ENCODE assay signal across 29 cellular contexts in the genomic region with DNA sequence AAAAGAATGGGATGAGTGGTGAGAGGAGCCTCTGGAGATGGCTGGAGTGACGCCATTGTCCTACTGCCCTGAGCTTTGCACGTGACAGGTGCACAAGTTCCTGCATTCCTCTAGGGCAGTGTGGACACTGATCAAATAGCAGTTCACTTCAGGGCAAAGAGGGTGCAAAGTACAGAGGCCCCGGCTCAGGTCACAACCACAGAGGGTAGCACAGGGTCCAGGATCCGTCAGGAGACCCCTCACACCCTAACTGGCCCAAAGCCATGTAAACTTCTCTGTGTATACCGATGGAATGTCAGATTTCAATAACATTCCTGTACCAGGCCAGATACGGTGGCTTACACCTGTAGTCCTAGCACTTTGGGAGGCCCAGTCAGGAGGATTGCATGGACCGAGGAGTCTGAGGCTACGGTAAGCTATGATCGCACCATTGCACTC.
"Had no signal": no experiment of that assay in that cellular context is flagged by ENCODE, and none has a peak within 500 bp of the region (broad histone marks: within the 10 kb centered on the region; RNA-seq: fewer than 3 reads in every experiment).

No MANE protein-coding gene starts in this region.

- H3K4me3 ChIP-seq: body of pancreas, cardiac muscle cell, colonic mucosa, dorsolateral prefrontal cortex, gastrocnemius medialis, right atrium auricular region, spleen, suprapubic skin, tibial artery had no signal

- H3K4me1 Mint-ChIP-seq: neural crest cell had no signal

- FAIRE-seq: TTC549 had no signal

- H3K4me3 Mint-ChIP-seq: activated naive CD8-positive, alpha-beta T cell; mesothelial cell of epicardium; naive thymus-derived CD8-positive, alpha-beta T cell; neural crest cell had no signal

- H3K9me3 Mint-ChIP-seq: mesothelial cell of epicardium; naive thymus-derived CD8-positive, alpha-beta T cell; neural crest cell had no signal

- DNase-seq: activated CD4-positive, alpha-beta T cell treated with anti-CD3 and anti-CD28 coated beads for 48 hours; activated CD4-positive, alpha-beta T cell treated with anti-CD3 and anti-CD28 coated beads, Interleukin-2, amount 50 U/mL, for 48 hours; activated CD8-positive, alpha-beta memory T cell treated with anti-CD3 and anti-CD28 coated beads for 24 hours; activated effector memory CD4-positive, alpha-beta T cell treated with Interleukin-2 at 50 U/mL for 16 hours; activated naive CD4-positive, alpha-beta T cell treated with Interleukin-2 at 50 U/mL for 16 hours; anterior cingulate cortex; body of pancreas; cerebellar nuclear complex; colonic mucosa; dorsolateral prefrontal cortex; effector memory CD4-positive, alpha-beta T cell; gastrocnemius medialis; glutamatergic neuron; islet precursor cell; naive thymus-derived CD8-positive, alpha-beta T cell; occipital lobe; spleen; stimulated activated naive CD4-positive, alpha-beta T cell; T-helper 9 cell; tibial artery had no signal

- H3K9me3 ChIP-seq: body of pancreas, colonic mucosa, gastrocnemius medialis, right atrium auricular region, spleen, suprapubic skin, tibial artery had no signal

- H3K36me3 Mint-ChIP-seq: activated naive CD8-positive, alpha-beta T cell; mesothelial cell of epicardium; naive thymus-derived CD8-positive, alpha-beta T cell had no signal

- H3K27me3 Mint-ChIP-seq: activated naive CD8-positive, alpha-beta T cell had no signal

- H3K27ac ChIP-seq: body of pancreas, cardiac muscle cell, colonic mucosa, dorsolateral prefrontal cortex, gastrocnemius medialis, right atrium auricular region, spleen, suprapubic skin, tibial artery, VCaP had no signal

- H3K27ac Mint-ChIP-seq: activated naive CD8-positive, alpha-beta T cell; mesothelial cell of epicardium; naive thymus-derived CD8-positive, alpha-beta T cell had no signal

- H3K27me3 ChIP-seq: body of pancreas, cardiac muscle cell, colonic mucosa, gastrocnemius medialis, right atrium auricular region, spleen, suprapubic skin, tibial artery had no signal

- ATAC-seq: activated CD4-positive, CD25-positive, alpha-beta regulatory T cell treated with anti-CD3 and anti-CD28 coated beads, Interleukin-2, amount 50 U/mL, for 24 hours; body of pancreas; gastrocnemius medialis; naive thymus-derived CD8-positive, alpha-beta T cell had no signal

- H3K4me1 ChIP-seq: colonic mucosa, gastrocnemius medialis, right atrium auricular region, spleen, suprapubic skin had no signal

- H3K36me3 ChIP-seq: cardiac muscle cell, colonic mucosa, gastrocnemius medialis, right atrium auricular region, spleen, suprapubic skin, tibial artery had no signal
